Comparison of ENCODE assay signal across 24 cellular contexts in the genomic region with DNA sequence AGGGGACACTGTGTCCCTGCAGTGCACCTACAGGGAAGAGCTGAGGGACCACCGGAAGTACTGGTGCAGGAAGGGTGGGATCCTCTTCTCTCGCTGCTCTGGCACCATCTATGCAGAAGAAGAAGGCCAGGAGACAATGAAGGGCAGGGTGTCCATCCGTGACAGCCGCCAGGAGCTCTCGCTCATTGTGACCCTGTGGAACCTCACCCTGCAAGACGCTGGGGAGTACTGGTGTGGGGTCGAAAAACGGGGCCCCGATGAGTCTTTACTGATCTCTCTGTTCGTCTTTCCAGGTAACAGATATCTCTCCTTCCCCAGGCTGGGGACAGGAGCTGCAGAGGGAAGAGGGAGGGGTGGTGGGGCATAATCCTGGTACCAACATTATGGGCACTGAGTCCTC. TPM values are rescaled to one million over a fixed set of nuclear protein-coding genes. Genes with fewer than 3 reads are reported as not detected.
"Had no signal": no experiment of that assay in that cellular context is flagged by ENCODE, and none has a peak within 500 bp of the region (broad histone marks: within the 10 kb centered on the region; RNA-seq: fewer than 3 reads in every experiment).

No MANE protein-coding gene starts in this region.

- H3K27ac Mint-ChIP-seq: naive thymus-derived CD4-positive, alpha-beta T cell; nephron progenitor cell; stimulated activated naive B cell treated with anti-CD40 and anti-IgM and Interleukin-4, amounts not matched to agents 10 μg/mL and 1 μg/mL and 100 μg/mL, for 72 hours; stimulated activated naive CD8-positive, alpha-beta T cell treated with anti-CD3 and anti-CD28 coated beads, Interleukin-15, amount 100 ng/mL, for 72 hours had no signal

- H3K27me3 ChIP-seq: hepatocyte, neutrophil, uterus had no signal

- H3K36me3 ChIP-seq: esophagus squamous epithelium, gastroesophageal sphincter, neutrophil, uterus had no signal

- H3K4me1 ChIP-seq: uterus had no signal

- H3K9me3 Mint-ChIP-seq: naive thymus-derived CD4-positive, alpha-beta T cell; nephron progenitor cell; stimulated activated naive B cell treated with anti-CD40 and anti-IgM and Interleukin-4, amounts not matched to agents 10 μg/mL and 1 μg/mL and 100 μg/mL, for 72 hours; stimulated activated naive CD8-positive, alpha-beta T cell treated with anti-CD3 and anti-CD28 coated beads, Interleukin-15, amount 100 ng/mL, for 72 hours had no signal

- H3K4me3 ChIP-seq: esophagus squamous epithelium, gastroesophageal sphincter, hepatocyte, skin epidermis, uterus had no signal

- DNase-seq: effector memory CD4-positive, alpha-beta T cell; esophagus squamous epithelium; foreskin fibroblast; glutamatergic neuron; left colon; mammary epithelial cell; naive thymus-derived CD4-positive, alpha-beta T cell; nephron progenitor cell; stimulated activated CD4-positive, alpha-beta T cell treated with anti-CD3 and anti-CD28 coated beads, Interleukin-2, amount 100 ng/mL, for 24 hours; stimulated activated CD4-positive, alpha-beta T cell treated with anti-CD3 and anti-CD28 coated beads, Interleukin-4, amount 100 ng/mL, for 4 hours; stimulated activated naive B cell treated with anti-CD40 and anti-IgM and Interleukin-4, amounts not matched to agents 10 μg/mL and 1 μg/mL and 100 μg/mL, for 72 hours; stimulated activated naive CD8-positive, alpha-beta T cell treated with anti-CD3 and anti-CD28 coated beads, Interleukin-15, amount 100 ng/mL, for 72 hours; substantia nigra; trophoblast cell; uterus had no signal

- ATAC-seq: gastroesophageal sphincter; left colon; naive thymus-derived CD4-positive, alpha-beta T cell; sciatic nerve; stimulated activated naive B cell treated with anti-CD40 and anti-IgM and Interleukin-4, amounts not matched to agents 10 μg/mL and 1 μg/mL and 100 μg/mL, for 72 hours; stimulated activated naive CD8-positive, alpha-beta T cell treated with anti-CD3 and anti-CD28 coated beads, Interleukin-15, amount 100 ng/mL, for 72 hours had no signal

- H3K9me3 ChIP-seq: esophagus squamous epithelium, gastroesophageal sphincter, neutrophil, uterus had no signal

- H3K27ac ChIP-seq: esophagus squamous epithelium, gastroesophageal sphincter, hepatocyte, neutrophil, skin epidermis, uterus had no signal

- H3K4me1 Mint-ChIP-seq: naive thymus-derived CD4-positive, alpha-beta T cell; stimulated activated naive CD8-positive, alpha-beta T cell treated with anti-CD3 and anti-CD28 coated beads, Interleukin-15, amount 100 ng/mL, for 72 hours had no signal

- H3K36me3 Mint-ChIP-seq: naive thymus-derived CD4-positive, alpha-beta T cell; stimulated activated naive B cell treated with anti-CD40 and anti-IgM and Interleukin-4, amounts not matched to agents 10 μg/mL and 1 μg/mL and 100 μg/mL, for 72 hours had no signal

- H3K4me3 Mint-ChIP-seq: naive thymus-derived CD4-positive, alpha-beta T cell; nephron progenitor cell; stimulated activated naive B cell treated with anti-CD40 and anti-IgM and Interleukin-4, amounts not matched to agents 10 μg/mL and 1 μg/mL and 100 μg/mL, for 72 hours; stimulated activated naive CD8-positive, alpha-beta T cell treated with anti-CD3 and anti-CD28 coated beads, Interleukin-15, amount 100 ng/mL, for 72 hours had no signal

RNA-seq across cellular contexts. Expression of a gene that starts 1.6 kb away (rescaled TPM):
- total RNA-seq: epithelial cell of proximal tubule; hepatocyte; mammary epithelial cell; mononuclear cell; naive thymus-derived CD4-positive, alpha-beta T cell; osteocyte; renal cortical epithelial cell had no signal
